ENCODE assay signal across 8 cellular contexts in the genomic region with DNA sequence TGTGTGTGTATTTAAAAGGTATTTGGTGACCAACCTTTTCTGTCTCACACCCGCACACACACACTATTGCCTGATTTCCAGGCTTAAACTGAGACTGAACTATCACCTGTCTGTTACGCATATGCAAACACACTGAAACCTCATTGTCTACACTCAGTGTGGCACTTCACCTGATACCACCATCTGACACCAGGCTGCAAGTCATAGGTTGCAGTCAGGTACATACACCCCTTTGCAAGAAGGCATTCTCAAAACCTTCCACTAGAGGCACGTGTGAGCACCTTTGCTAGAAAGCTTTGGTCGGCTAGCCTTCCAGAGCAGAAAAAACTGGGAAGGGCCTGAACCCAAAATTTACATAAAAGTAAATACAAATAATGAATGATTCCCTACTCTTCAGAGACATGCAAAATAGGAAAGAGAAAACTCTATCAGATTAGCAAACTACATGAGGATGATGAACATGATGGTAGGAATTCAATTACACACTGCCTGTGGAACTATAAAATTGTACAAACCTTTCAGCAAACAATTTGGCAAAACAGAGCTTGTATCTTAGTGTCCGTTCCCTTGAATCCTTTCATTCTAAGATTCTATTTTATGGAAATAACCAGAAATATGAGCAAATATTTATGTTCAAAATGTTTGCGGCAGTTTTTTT. TPM values are rescaled to one million over a fixed set of nuclear protein-coding genes. Genes with fewer than 3 reads are reported as not detected.
DNase-seq lines count a peak whose midpoint lies in the region; ATAC-seq and TF ChIP-seq lines count a peak whose summit lies in the region.

No MANE protein-coding gene starts in this region.

- peak; percentile 15 to 81 (median 72) for TF ChIP-seq CTCF in Peyer's patch (IDR thresholded peaks at IDR 0.05)
- peak; percentile 40 to 77 (median 74) for TF ChIP-seq CTCF in right lobe of liver (IDR thresholded peaks at IDR 0.05)

- peaks cover 0 to 12% (median 0%) of the 10 kb centered on the region in 4 donors for H3K4me1 ChIP-seq in Peyer's patch
- H3K4me1 ChIP-seq in right lobe of liver, result peaks cover 0 to 7% (median 2%) of the 10 kb centered on the region in 4 donors

- 34% methylated on average over 6 of the region's 6 CpGs for WGBS in right lobe of liver (ENCODE audit: insufficient coverage, low coverage, low lambda C conversion rate, missing lambda C conversion rate)

- H3K36me3 ChIP-seq in Peyer's patch (no peaks in the 10 kb centered on the region), right lobe of liver (no peaks in the 10 kb centered on the region)

- intact Hi-C loops in right lobe of liver (cut with DNase I), result no loop called here

- H3K27ac ChIP-seq in Peyer's patch, result no peak overlapping the region
- no peak overlapping the region for H3K27ac ChIP-seq in right lobe of liver

- H3K9me3 ChIP-seq in Peyer's patch (no peaks in the 10 kb centered on the region), right lobe of liver (no peaks in the 10 kb centered on the region)

- TF ChIP-seq POLR2A in Peyer's patch (IDR thresholded peaks at IDR 0.05) (no peak), right lobe of liver (IDR thresholded peaks at IDR 0.05) (no peak)

- H3K4me3 ChIP-seq in Peyer's patch (no peak overlapping the region), right lobe of liver (no peak overlapping the region)

- ATAC-seq in GM19035 (IDR thresholded peaks at IDR 0.05; ENCODE audit: unreplicated experiment) (peak; percentile 71), right lobe of liver (peak; percentile 87 to 91 (median 89)), GM18858 (IDR thresholded peaks at IDR 0.05; ENCODE audit: unreplicated experiment) (no peak), HG03095 (IDR thresholded peaks at IDR 0.05; ENCODE audit: unreplicated experiment) (no peak)

- H3K27me3 ChIP-seq in Peyer's patch, result peaks cover 0 to 22% of the 10 kb centered on the region in 2 donors
- peaks cover 15 to 42% of the 10 kb centered on the region in 2 donors for H3K27me3 ChIP-seq in right lobe of liver

- DNase-seq in D341Med (ENCODE audit: low spot score) (peak; percentile 65), LoVo (ENCODE audit: low spot score) (peak; percentile 85), Peyer's patch (peak in 1 of 3 donors; percentile 77), cerebellum (ENCODE audit: low spot score) (peak; percentile 45), right lobe of liver (no peak)

RNA-seq across cellular contexts. Expression of gene FOXD1, which starts 5.9 kb away (rescaled TPM):
- total RNA-seq in Peyer's patch (10 to 100 TPM in 1 of 4 donors, 1 to 10 TPM in 3; 1.7 to 22.7 (median 4.5) TPM), cerebellum (1.1 TPM), right lobe of liver (not detected)

RNA-seq across cellular contexts. Expression of gene BTF3, which starts 43.7 kb away (rescaled TPM):
- total RNA-seq in Peyer's patch, result 100 to 1,000 TPM; 274 to 353 (median 301) TPM
- 194 TPM for total RNA-seq in cerebellum
- total RNA-seq in right lobe of liver, result 100 to 1,000 TPM; 157 to 250 (median 198) TPM

Comparison
In these comparisons a context has a peak if more than half of its experiments do, and no peak if none do; other contexts are left out.
1. DNase-seq: peak in D341Med (single experiment), LoVo (single experiment) and cerebellum (single experiment); none in right lobe of liver (0 of 3).
2. ATAC-seq: peak in GM19035 (single experiment) and right lobe of liver (4 of 4); none in GM18858 (single experiment) and HG03095 (single experiment).